In genomic region chr15:65184944-65185717, GRCh38 we compare ENCODE assay signal across 8 cellular contexts. TPM values are rescaled to one million over a fixed set of nuclear protein-coding genes. Genes with fewer than 3 reads are reported as not detected.
DNase-seq lines count a peak whose midpoint lies in the region; ATAC-seq lines count a peak whose summit lies in the region.

Gene CLPX, minus strand, starts transcription at chr15:65185342. Its CDS starts 189 bp downstream, at chr15:65185153.

- intact Hi-C loops in left colon (cut with DNase I, micrococcal nuclease): loop anchor here in 1 of 2 donors (5.0 kb wide), 1 partner anchor 87 kb away; no protein-coding TSS in a partner anchor

- H3K36me3 ChIP-seq in BLaER1 treated with 17β-estradiol and CSF1 and Interleukin-3, amounts not matched to agents 10 nM and 100 nM: peaks cover 10 to 30% (median 19%) of the 10 kb centered on the region in 11 experiments; a peak in 20 of 22 replicates

- peak within 1 kb of the TSS; percentile 78 to 93 (median 87) for H3K4me2 ChIP-seq in BLaER1 treated with 17β-estradiol and CSF1 and Interleukin-3, amounts not matched to agents 10 nM and 100 nM

- peak within 1 kb of the TSS; percentile 90 for H3K27ac Mint-ChIP-seq in activated CD4-positive, alpha-beta T cell treated with anti-CD3 and anti-CD28 coated beads, Interleukin-2, amount 10 ng/mL, durations not matched to agents 7 days and 5 days

- H3K27me3 Mint-ChIP-seq in activated CD4-positive, alpha-beta T cell treated with anti-CD3 and anti-CD28 coated beads, Interleukin-2, amount 10 ng/mL, durations not matched to agents 7 days and 5 days: no peaks in the 10 kb centered on the region

- ATAC-seq in GM19351 (IDR thresholded peaks at IDR 0.05; ENCODE audit: unreplicated experiment) (peak; percentile 68), HG03521 (IDR thresholded peaks at IDR 0.05; ENCODE audit: unreplicated experiment) (peak; percentile 76), left colon (peak; percentile 93)

- CTCF ChIA-PET in activated CD4-positive, alpha-beta T cell treated with anti-CD3 and anti-CD28 coated beads, Interleukin-2, amount 10 ng/mL, durations not matched to agents 7 days and 5 days (lab: Charles Lee): interaction anchor here (0.6 to 2.0 kb wide), 6 partner anchors 10 to 196 kb away, joined by 3 to 8 read pairs (median 4); partner anchors contain the start of gene SPG21

- peak within 1 kb of the TSS; percentile 93 to 99 (median 97) for H3K9ac ChIP-seq in BLaER1 treated with 17β-estradiol and CSF1 and Interleukin-3, amounts not matched to agents 10 nM and 100 nM

- H3K27ac ChIP-seq in BLaER1 treated with 17β-estradiol and CSF1 and Interleukin-3, amounts not matched to agents 10 nM and 100 nM: peak within 1 kb of the TSS; percentile 88 to 98 (median 96)

- peaks cover 26 to 38% (median 33%) of the 10 kb centered on the region in 11 experiments; a peak in 19 of 22 replicates for H4K20me1 ChIP-seq in BLaER1 treated with 17β-estradiol and CSF1 and Interleukin-3, amounts not matched to agents 10 nM and 100 nM

- peaks cover 14% of the 10 kb centered on the region for H3K36me3 Mint-ChIP-seq in activated CD4-positive, alpha-beta T cell treated with anti-CD3 and anti-CD28 coated beads, Interleukin-2, amount 10 ng/mL, durations not matched to agents 7 days and 5 days (ENCODE audit: low read depth)

- no peaks in the 10 kb centered on the region for H3K9me3 Mint-ChIP-seq in activated CD4-positive, alpha-beta T cell treated with anti-CD3 and anti-CD28 coated beads, Interleukin-2, amount 10 ng/mL, durations not matched to agents 7 days and 5 days

- POLR2A ChIA-PET in activated CD4-positive, alpha-beta T cell treated with anti-CD3 and anti-CD28 coated beads, Interleukin-2, amount 10 ng/mL, durations not matched to agents 7 days and 5 days (lab: Charles Lee): interaction anchor here (0.6 to 1.9 kb wide), 4 partner anchors 23 to 119 kb away, joined by 3 to 13 read pairs (median 3); partner anchors contain the start of gene RNU5B-1

- peak within 1 kb of the TSS; percentile 83 to 98 (median 93) for H3K4me3 ChIP-seq in BLaER1 treated with 17β-estradiol and CSF1 and Interleukin-3, amounts not matched to agents 10 nM and 100 nM

- peak; percentile 97 for DNase-seq in NCI-H69 (lab: John Stamatoyannopoulos, UW)
- peak; percentile 93 for DNase-seq in activated CD4-positive, alpha-beta T cell treated with anti-CD3 and anti-CD28 coated beads, Interleukin-2, amount 10 ng/mL, durations not matched to agents 7 days and 5 days
- peak; percentile 30 for DNase-seq in cortex of kidney (lab: John Stamatoyannopoulos, UW)
- DNase-seq in left colon: peak; percentile 93 to 96
- peak; percentile 85 for DNase-seq in stimulated activated CD4-positive, alpha-beta T cell treated with anti-CD3 and anti-CD28 coated beads, Interleukin-1b, Interleukin-23, amount 100 ng/mL, for 4 hours (ENCODE audit: low read depth in 2 of 2)

- peaks cover 22% of the 10 kb centered on the region for H3K4me1 Mint-ChIP-seq in activated CD4-positive, alpha-beta T cell treated with anti-CD3 and anti-CD28 coated beads, Interleukin-2, amount 10 ng/mL, durations not matched to agents 7 days and 5 days

- H3K27me3 ChIP-seq in BLaER1 treated with 17β-estradiol and CSF1 and Interleukin-3, amounts not matched to agents 10 nM and 100 nM: no peaks in the 10 kb centered on the region

- peaks cover 23 to 33% (median 27%) of the 10 kb centered on the region in 10 experiments for H3K4me1 ChIP-seq in BLaER1 treated with 17β-estradiol and CSF1 and Interleukin-3, amounts not matched to agents 10 nM and 100 nM

- H3K9me3 ChIP-seq in BLaER1 treated with 17β-estradiol and CSF1 and Interleukin-3, amounts not matched to agents 10 nM and 100 nM (replicated peaks in 1 of 11): no peaks in the 10 kb centered on the region

- peak within 1 kb of the TSS; percentile 96 for H3K4me3 Mint-ChIP-seq in activated CD4-positive, alpha-beta T cell treated with anti-CD3 and anti-CD28 coated beads, Interleukin-2, amount 10 ng/mL, durations not matched to agents 7 days and 5 days

RNA-seq across cellular contexts. Expression of gene CLPX, which starts in this region (rescaled TPM):
- 10 to 100 TPM; 44.9 to 47.3 TPM for total RNA-seq in activated CD4-positive, alpha-beta T cell treated with anti-CD3 and anti-CD28 coated beads, Interleukin-2, amount 10 ng/mL, durations not matched to agents 7 days and 5 days
- total RNA-seq in left colon: 10 to 100 TPM; 49.2 to 51.9 TPM

Comparison
In these comparisons a context has a peak if more than half of its experiments do, and no peak if none do; other contexts are left out.
1. Peak in every context shown above with its lines: DNase-seq, ATAC-seq, H3K4me3 ChIP-seq and H3K27ac ChIP-seq.
2. DNase-seq: peak in every context shown above with its lines; median percentile 97 in NCI-H69; 94 in left colon; 93 in activated CD4-positive, alpha-beta T cell treated with anti-CD3 and anti-CD28 coated beads, Interleukin-2, amount 10 ng/mL, durations not matched to agents 7 days and 5 days; 85 in stimulated activated CD4-positive, alpha-beta T cell treated with anti-CD3 and anti-CD28 coated beads, Interleukin-1b, Interleukin-23, amount 100 ng/mL, for 4 hours; 30 in cortex of kidney.